ENCODE assay signal across 9 cellular contexts in genomic region chr5:143057580-143057999, GRCh38.
DNase-seq lines count a peak whose midpoint lies in the region; ATAC-seq, FAIRE-seq and TF ChIP-seq lines count a peak whose summit lies in the region.
"Had no signal": no experiment of that assay in that cellular context is flagged by ENCODE, and none has a peak within 500 bp of the region (broad histone marks: within the 10 kb centered on the region; RNA-seq: fewer than 3 reads in every experiment).

No MANE protein-coding gene starts in this region.

- SMC1A ChIA-PET in GM12878 (lab: Charles Lee; ENCODE audit: uncharacterized antibody, unreplicated experiment), result interaction anchor here (0.6 to 19.4 kb wide), 24 partner anchors 9 to 1113 kb away, joined by 3 to 441 read pairs (median 4); partner anchors contain the start of genes KCTD16 and YIPF5

- ATAC-seq in GM21360 (IDR thresholded peaks at IDR 0.05; ENCODE audit: unreplicated experiment) (peak; percentile 39), HG03378 (IDR thresholded peaks at IDR 0.05; ENCODE audit: unreplicated experiment) (peak; percentile 43), GM12878 (peak; percentile 59)

- H3K27ac ChIP-seq in GM12878 (ENCODE audit: control insufficient read depth, insufficient read depth) (peak overlapping the region; percentile 100), neural progenitor cell (no peak overlapping the region)

- peak overlapping the region; percentile 8 for H3K4me3 ChIP-seq in GM12875 (ENCODE audit: low read depth, low read length)
- H3K4me3 ChIP-seq in GM12878, result peak overlapping the region; percentile 77
- no peak overlapping the region for H3K4me3 ChIP-seq in neural progenitor cell

- RAD21 ChIA-PET in GM12878 (lab: Charles Lee; ENCODE audit: unreplicated experiment), result interaction anchor here (0.6 to 19.7 kb wide), 21 partner anchors 9 to 173 kb away, joined by 3 to 337 read pairs (median 4); no protein-coding TSS in a partner anchor

- H3K79me2 ChIP-seq in GM12878 (ENCODE audit: control insufficient read depth, insufficient read depth, low read length), result peaks cover 60% of the 10 kb centered on the region
- no peaks in the 10 kb centered on the region for H3K79me2 ChIP-seq in neural progenitor cell (ENCODE audit: low read depth)

- BruUV-seq in GM12878 (replicated peaks; lab: Mats Ljungman, UMichigan), result no TSS peak

- peak overlapping the region; percentile 94 for H3K4me2 ChIP-seq in GM12878 (ENCODE audit: control insufficient read depth, insufficient read depth)
- no peak overlapping the region for H3K4me2 ChIP-seq in neural progenitor cell

- peak; percentile 85 for DNase-seq in GM12878 (ENCODE audit: low read depth, low spot score)
- no peak for DNase-seq in NCI-H1436 (lab: John Stamatoyannopoulos, UW)
- DNase-seq in retina, result no peak
- no peak for DNase-seq in amygdala (lab: John Stamatoyannopoulos, UW)
- no peak for DNase-seq in neural progenitor cell (ENCODE audit: low spot score)
- DNase-seq: NCI-H2081 treated with DMSO at 0.1 percent for 48 hours had no signal

- H3K9me3 ChIP-seq in GM12878 (replicated peaks; ENCODE audit: control insufficient read depth, insufficient read depth, low read length) (no peaks in the 10 kb centered on the region), neural progenitor cell (ENCODE audit: low read depth) (no peaks in the 10 kb centered on the region)

- peak; percentile 36; the same call in 1 of the 2 replicates for TF ChIP-seq RAD21 in GM12878 (IDR thresholded peaks at IDR 0.05; ENCODE audit: insufficient read depth, low read depth, low read length)

- no peaks in the 10 kb centered on the region for H3K27me3 Mint-ChIP-seq in neural progenitor cell (ENCODE audit: insufficient read depth, low read depth)

- WGBS in GM12878 (ENCODE audit: insufficient coverage, insufficient replicate concordance, low lambda C conversion rate, missing lambda C conversion rate), result 0% methylated on average over 3 of the region's 3 CpGs

- in situ Hi-C loops in GM12878 (cut with MboI), result loop anchor here (5.0 kb wide), 1 partner anchor 150 kb away; no protein-coding TSS in a partner anchor

- no peak overlapping the region for H3K27ac Mint-ChIP-seq in neural progenitor cell

- POLR2A ChIA-PET in GM12878 (lab: Charles Lee), result interaction anchor here (0.9 to 2.6 kb wide), 8 partner anchors 9 to 343 kb away, joined by 3 to 12 read pairs (median 5); no protein-coding TSS in a partner anchor

- peak; percentile 77 to 89; a peak in 3 of 4 replicates for TF ChIP-seq EP300 in GM12878 (IDR thresholded peaks at IDR 0.05; ENCODE audit: borderline replicate concordance in 1 of 2, control insufficient read depth in 1 of 2, low read depth in 2 of 2, low read length in 2 of 2)

- 0 out of 4 replicates have a peak, but pooled peaks cover 0 to 6% of the 10 kb centered on the region in 2 experiments for H3K36me3 ChIP-seq in GM12878 (ENCODE audit: control insufficient read depth in 2 of 2, insufficient read depth in 2 of 2, low read length in 1 of 2)
- H3K36me3 ChIP-seq in neural progenitor cell, result no peaks in the 10 kb centered on the region

- H3K9ac ChIP-seq in GM12878 (ENCODE audit: control insufficient read depth, insufficient read depth, low read length) (peak overlapping the region; percentile 86), neural progenitor cell (no peak overlapping the region)

- peaks cover 4% of the 10 kb centered on the region for H3K36me3 Mint-ChIP-seq in neural progenitor cell

- H3K4me3 Mint-ChIP-seq in neural progenitor cell, result no peak overlapping the region

- H4K20me1 ChIP-seq in GM12878 (ENCODE audit: control insufficient read depth, insufficient read depth), result no peaks in the 10 kb centered on the region
- H4K20me1 ChIP-seq in neural progenitor cell (ENCODE audit: low read depth), result no peaks in the 10 kb centered on the region

- H3K27me3 ChIP-seq in GM12878 (replicated peaks in 1 of 2; ENCODE audit: control insufficient read depth in 2 of 2, insufficient read depth in 2 of 2, low read length in 1 of 2) (no peaks in the 10 kb centered on the region), neural progenitor cell (no peaks in the 10 kb centered on the region)

- H3K4me1 Mint-ChIP-seq in neural progenitor cell, result peaks cover 1% of the 10 kb centered on the region

- no peaks in the 10 kb centered on the region for H3K9me3 Mint-ChIP-seq in neural progenitor cell

- intact Hi-C loops in GM12878 (cut with micrococcal nuclease; ENCODE audit: unreplicated experiment), result loop anchor here (1.0 to 10.0 kb wide), 3 partner anchors 9 to 339 kb away; no protein-coding TSS in a partner anchor

- H3K4me1 ChIP-seq in GM12878 (ENCODE audit: control insufficient read depth, insufficient read depth, low read length), result peaks cover 56% of the 10 kb centered on the region
- no peaks in the 10 kb centered on the region for H3K4me1 ChIP-seq in neural progenitor cell

- peak; percentile 54; the same call in 1 of the 2 replicates for TF ChIP-seq POLR2A in GM12878 (IDR thresholded peaks at IDR 0.05; ENCODE audit: low read depth, low read length)

- FAIRE-seq in GM12878 (lab: Jason Lieb, UNC), result peak; percentile 89

- H2AFZ ChIP-seq in GM12878 (ENCODE audit: control insufficient read depth, low read depth, low read length), result peak overlapping the region; percentile 19; the same call in 1 of the 2 replicates
- no peak overlapping the region for H2AFZ ChIP-seq in neural progenitor cell (replicated peaks)

- no peaks in the 10 kb centered on the region for H3F3A ChIP-seq in neural progenitor cell (ENCODE audit: low read depth)

- no peak for TF ChIP-seq CTCF in GM12875 (IDR thresholded peaks at IDR 0.05; ENCODE audit: borderline replicate concordance, insufficient read depth, low read depth, low read length)
- no peak for TF ChIP-seq CTCF in GM12878 (IDR thresholded peaks at IDR 0.05 in 2 of 3, conservative IDR thresholded peaks at IDR 0.05 in 1 of 3; ENCODE audit: control insufficient read depth in 2 of 3, extremely low read depth in 1 of 3, insufficient read depth in 1 of 3, low read depth in 3 of 3, low read length in 3 of 3)
- no peak for TF ChIP-seq CTCF in neural progenitor cell (IDR thresholded peaks at IDR 0.05)

- CTCF ChIA-PET in GM12878 (lab: Yijun Ruan, JAX), result interaction anchor here (0.7 to 1.2 kb wide), 5 partner anchors 14 to 152 kb away, joined by 3 to 5 read pairs (median 4); no protein-coding TSS in a partner anchor

TF ChIP-seq in GM12878, 131 proteins besides CTCF, POLR2A, EP300 and RAD21 (continues in another document):
- no peak for TF ChIP-seq CHD1 (IDR thresholded peaks at IDR 0.05; ENCODE audit: low read depth, low read length)
- no peak for TF ChIP-seq STAT1 (conservative IDR thresholded peaks at IDR 0.05)
- no peak for TF ChIP-seq NR2F1 (conservative IDR thresholded peaks at IDR 0.05)
- no peak for TF ChIP-seq LARP7 (IDR thresholded peaks at IDR 0.05)
- 0 out of 2 replicates have a peak, but pooled peaks have one; percentile 3 for TF ChIP-seq SMC3 (IDR thresholded peaks at IDR 0.05; ENCODE audit: borderline replicate concordance, low read length)
- TF ChIP-seq ZBTB4 (CRISPR knock-in tag; IDR thresholded peaks at IDR 0.05), result no peak
- TF ChIP-seq YY1 (IDR thresholded peaks at IDR 0.05; ENCODE audit: low read depth, low read length), result peak; percentile 25; the same call in 1 of the 2 replicates
- TF ChIP-seq FOS (IDR thresholded peaks at IDR 0.05; ENCODE audit: borderline replicate concordance, extremely low read depth, insufficient read length), result no peak
- no peak for TF ChIP-seq MYB (IDR thresholded peaks at IDR 0.05; ENCODE audit: borderline replicate concordance, low read depth, low read length)
- TF ChIP-seq EGR1 (IDR thresholded peaks at IDR 0.05; ENCODE audit: borderline replicate concordance in 1 of 2, low read depth in 2 of 2, low read length in 2 of 2), result no peak
- peak; percentile 49 for TF ChIP-seq RELA (IDR thresholded peaks at IDR 0.05; ENCODE audit: borderline replicate concordance, partially characterized antibody)
- no peak for TF ChIP-seq ZNF274 (IDR thresholded peaks at IDR 0.05; ENCODE audit: insufficient read depth, insufficient read length)
- no peak for TF ChIP-seq SUPT20H (IDR thresholded peaks at IDR 0.05; ENCODE audit: borderline replicate concordance, control insufficient read depth, low read depth, low read length)
